Comparison of ENCODE assay signal across 13 cellular contexts in the genomic region with DNA sequence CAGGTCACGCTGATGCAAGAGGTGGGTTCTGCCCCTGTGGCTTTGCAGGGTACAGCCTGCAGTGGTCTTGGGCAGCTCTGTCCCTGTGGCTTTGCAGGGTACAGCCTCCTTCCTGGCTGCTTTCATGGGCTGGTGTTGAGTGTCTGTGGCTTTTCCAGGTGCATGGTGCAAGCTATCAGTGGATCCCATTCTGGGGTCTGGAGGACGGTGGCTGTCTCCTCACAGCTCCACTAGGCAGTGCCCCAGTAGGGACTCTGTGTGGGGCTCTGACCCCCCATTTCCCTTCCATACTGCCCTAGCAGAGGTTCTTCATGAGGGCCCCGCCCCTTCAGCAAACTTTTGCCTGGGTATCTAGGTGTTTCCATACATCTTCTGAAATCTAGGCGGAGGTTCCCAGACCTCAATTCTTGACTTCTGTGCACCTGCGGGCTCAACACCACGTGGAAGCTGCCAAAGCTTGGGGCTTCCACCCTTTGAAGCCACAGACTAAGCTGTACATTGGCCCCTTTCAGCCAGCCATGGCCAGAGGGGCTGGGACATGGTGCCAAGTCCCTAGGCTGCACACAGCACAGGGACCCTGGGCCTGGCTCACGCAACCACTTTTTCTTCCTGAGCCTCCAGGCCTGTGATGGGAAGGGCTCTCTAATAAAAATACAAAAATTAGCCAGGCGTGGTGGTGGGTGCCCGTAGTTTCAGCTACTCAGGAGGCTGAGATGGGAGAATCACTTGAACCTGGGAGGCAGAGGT. TPM values are rescaled to one million over a fixed set of nuclear protein-coding genes. Genes with fewer than 3 reads are reported as not detected.
"Had no signal": no experiment of that assay in that cellular context is flagged by ENCODE, and none has a peak within 500 bp of the region (broad histone marks: within the 10 kb centered on the region; RNA-seq: fewer than 3 reads in every experiment).

No MANE protein-coding gene starts in this region.

RNA-seq across cellular contexts. Expression of a gene that starts 56.9 kb away (rescaled TPM):
- total RNA-seq: activated CD8-positive, alpha-beta T cell treated with anti-CD3 and anti-CD28 coated beads for 36 hours; activated T-cell treated with anti-CD3 and anti-CD28 coated beads, Interleukin-2, amount 50 U/mL, for 4 hours; activated T-helper 17 cell treated with anti-CD3 and anti-CD28 coated beads, Interleukin-2, amount 50 U/mL, for 72 hours; astrocyte; bronchial epithelial cell; cardiac septum; chondrocyte; dermis blood vessel endothelial cell; esophagus muscularis mucosa; foreskin keratinocyte; gastrocnemius medialis; heart left ventricle had no signal
- polyA plus RNA-seq: adipose tissue, foreskin keratinocyte, heart left ventricle had no signal
